ENCODE assay signal across 1 cellular context in the genomic region with DNA sequence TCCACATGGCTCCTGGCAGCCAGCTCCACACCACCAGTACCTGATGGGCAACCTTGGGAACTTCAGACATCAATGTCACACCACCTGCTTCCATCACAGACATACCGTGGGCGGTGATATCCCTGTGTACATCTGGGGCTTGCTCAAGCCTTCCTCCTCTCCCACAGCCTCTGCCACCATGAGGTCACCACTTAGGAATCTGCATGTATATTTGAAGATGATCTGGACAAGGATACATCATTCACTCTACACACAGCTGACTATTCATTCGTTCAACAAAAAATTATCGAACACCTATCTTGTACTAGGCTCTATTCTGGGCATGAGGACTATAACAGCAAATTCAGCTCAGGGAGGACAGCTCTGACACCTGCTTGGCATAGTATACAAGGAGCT.
TF ChIP-seq lines count a peak whose summit lies in the region.

No MANE protein-coding gene starts in this region.

TF ChIP-seq in K562, 482 proteins besides CTCF, POLR2A, EP300 and RAD21 (continued from another document and continues in another):
- TF ChIP-seq, protein P1, sequence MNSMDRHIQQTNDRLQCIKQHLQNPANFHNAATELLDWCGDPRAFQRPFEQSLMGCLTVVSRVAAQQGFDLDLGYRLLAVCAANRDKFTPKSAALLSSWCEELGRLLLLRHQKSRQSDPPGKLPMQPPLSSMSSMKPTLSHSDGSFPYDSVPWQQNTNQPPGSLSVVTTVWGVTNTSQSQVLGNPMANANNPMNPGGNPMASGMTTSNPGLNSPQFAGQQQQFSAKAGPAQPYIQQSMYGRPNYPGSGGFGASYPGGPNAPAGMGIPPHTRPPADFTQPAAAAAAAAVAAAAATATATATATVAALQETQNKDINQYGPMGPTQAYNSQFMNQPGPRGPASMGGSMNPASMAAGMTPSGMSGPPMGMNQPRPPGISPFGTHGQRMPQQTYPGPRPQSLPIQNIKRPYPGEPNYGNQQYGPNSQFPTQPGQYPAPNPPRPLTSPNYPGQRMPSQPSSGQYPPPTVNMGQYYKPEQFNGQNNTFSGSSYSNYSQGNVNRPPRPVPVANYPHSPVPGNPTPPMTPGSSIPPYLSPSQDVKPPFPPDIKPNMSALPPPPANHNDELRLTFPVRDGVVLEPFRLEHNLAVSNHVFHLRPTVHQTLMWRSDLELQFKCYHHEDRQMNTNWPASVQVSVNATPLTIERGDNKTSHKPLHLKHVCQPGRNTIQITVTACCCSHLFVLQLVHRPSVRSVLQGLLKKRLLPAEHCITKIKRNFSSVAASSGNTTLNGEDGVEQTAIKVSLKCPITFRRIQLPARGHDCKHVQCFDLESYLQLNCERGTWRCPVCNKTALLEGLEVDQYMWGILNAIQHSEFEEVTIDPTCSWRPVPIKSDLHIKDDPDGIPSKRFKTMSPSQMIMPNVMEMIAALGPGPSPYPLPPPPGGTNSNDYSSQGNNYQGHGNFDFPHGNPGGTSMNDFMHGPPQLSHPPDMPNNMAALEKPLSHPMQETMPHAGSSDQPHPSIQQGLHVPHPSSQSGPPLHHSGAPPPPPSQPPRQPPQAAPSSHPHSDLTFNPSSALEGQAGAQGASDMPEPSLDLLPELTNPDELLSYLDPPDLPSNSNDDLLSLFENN (IDR thresholded peaks at IDR 0.05; ENCODE audit: low read depth in 2 of 2, low read length in 2 of 2) = 0 out of 4 replicates have a peak, but pooled peaks of 1 of the 2 experiments have one; percentile 25
- TF ChIP-seq, protein P2, sequence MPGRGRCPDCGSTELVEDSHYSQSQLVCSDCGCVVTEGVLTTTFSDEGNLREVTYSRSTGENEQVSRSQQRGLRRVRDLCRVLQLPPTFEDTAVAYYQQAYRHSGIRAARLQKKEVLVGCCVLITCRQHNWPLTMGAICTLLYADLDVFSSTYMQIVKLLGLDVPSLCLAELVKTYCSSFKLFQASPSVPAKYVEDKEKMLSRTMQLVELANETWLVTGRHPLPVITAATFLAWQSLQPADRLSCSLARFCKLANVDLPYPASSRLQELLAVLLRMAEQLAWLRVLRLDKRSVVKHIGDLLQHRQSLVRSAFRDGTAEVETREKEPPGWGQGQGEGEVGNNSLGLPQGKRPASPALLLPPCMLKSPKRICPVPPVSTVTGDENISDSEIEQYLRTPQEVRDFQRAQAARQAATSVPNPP (IDR thresholded peaks at IDR 0.05; ENCODE audit: borderline replicate concordance, insufficient read depth, insufficient read length) = no peak
- TF ChIP-seq, protein P3, sequence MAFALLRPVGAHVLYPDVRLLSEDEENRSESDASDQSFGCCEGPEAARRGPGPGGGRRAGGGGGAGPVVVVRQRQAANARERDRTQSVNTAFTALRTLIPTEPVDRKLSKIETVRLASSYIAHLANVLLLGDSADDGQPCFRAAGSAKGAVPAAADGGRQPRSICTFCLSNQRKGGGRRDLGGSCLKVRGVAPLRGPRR (CRISPR knock-in tag; IDR thresholded peaks at IDR 0.05) = no peak
- TF ChIP-seq ASH1L (IDR thresholded peaks at IDR 0.05; ENCODE audit: borderline replicate concordance, low read depth, partially characterized antibody) (no peak), SMARCA4 (IDR thresholded peaks at IDR 0.05) (peak; percentile 45; the same call in 1 of the 2 replicates), C11orf30 (IDR thresholded peaks at IDR 0.05; ENCODE audit: low read depth) (no peak), PHB (CRISPR knock-in tag; IDR thresholded peaks at IDR 0.05) (no peak), ZNF764 (CRISPR knock-in tag; IDR thresholded peaks at IDR 0.05; ENCODE audit: low read depth) (no peak), CBFA2T3 (IDR thresholded peaks at IDR 0.05) (peak; percentile 82), SREBF1 (IDR thresholded peaks at IDR 0.05; ENCODE audit: borderline replicate concordance, low read depth, low read length) (no peak), FOSL1 (tag; conservative IDR thresholded peaks at IDR 0.05) (0 out of 2 replicates have a peak, but pooled peaks have one; percentile 11), MEF2D (tag; conservative IDR thresholded peaks at IDR 0.05; ENCODE audit: low read depth) (no peak), ZNF143 (CRISPR knock-in tag; IDR thresholded peaks at IDR 0.05) (no peak), POLR2AphosphoS5 (IDR thresholded peaks at IDR 0.05; ENCODE audit: control insufficient read depth, insufficient read depth, low read depth, low read length) (peak; percentile 19; the same call in 1 of the 2 replicates), FOXP1 (CRISPR knock-in tag; IDR thresholded peaks at IDR 0.05) (no peak), DMBX1 (CRISPR knock-in tag; IDR thresholded peaks at IDR 0.05; ENCODE audit: borderline replicate concordance) (no peak), TEAD2 (tag; IDR thresholded peaks at IDR 0.05) (peak; percentile 57; the same call in 1 of the 2 replicates), HDGF (IDR thresholded peaks at IDR 0.05) (no peak), POLR2H (tag; IDR thresholded peaks at IDR 0.05; ENCODE audit: low read depth) (no peak), JUND (IDR thresholded peaks at IDR 0.05; ENCODE audit: borderline replicate concordance, low read depth, low read length) (peak; percentile 90), JUND (tag; IDR thresholded peaks at IDR 0.05; ENCODE audit: borderline replicate concordance, low read depth, low read length) (peak; percentile 85; the same call in 2 of the 3 replicates), HNRNPUL1 (IDR thresholded peaks at IDR 0.05; ENCODE audit: low read length) (no peak), FOS (IDR thresholded peaks at IDR 0.05; ENCODE audit: extremely low read depth, insufficient read length) (no peak), ZNF408 (CRISPR knock-in tag; IDR thresholded peaks at IDR 0.05; ENCODE audit: low read depth) (no peak), TRIM28 (IDR thresholded peaks at IDR 0.05) (no peak), ELF2 (CRISPR knock-in tag; IDR thresholded peaks at IDR 0.05) (no peak)
- TF ChIP-seq, protein P4, sequence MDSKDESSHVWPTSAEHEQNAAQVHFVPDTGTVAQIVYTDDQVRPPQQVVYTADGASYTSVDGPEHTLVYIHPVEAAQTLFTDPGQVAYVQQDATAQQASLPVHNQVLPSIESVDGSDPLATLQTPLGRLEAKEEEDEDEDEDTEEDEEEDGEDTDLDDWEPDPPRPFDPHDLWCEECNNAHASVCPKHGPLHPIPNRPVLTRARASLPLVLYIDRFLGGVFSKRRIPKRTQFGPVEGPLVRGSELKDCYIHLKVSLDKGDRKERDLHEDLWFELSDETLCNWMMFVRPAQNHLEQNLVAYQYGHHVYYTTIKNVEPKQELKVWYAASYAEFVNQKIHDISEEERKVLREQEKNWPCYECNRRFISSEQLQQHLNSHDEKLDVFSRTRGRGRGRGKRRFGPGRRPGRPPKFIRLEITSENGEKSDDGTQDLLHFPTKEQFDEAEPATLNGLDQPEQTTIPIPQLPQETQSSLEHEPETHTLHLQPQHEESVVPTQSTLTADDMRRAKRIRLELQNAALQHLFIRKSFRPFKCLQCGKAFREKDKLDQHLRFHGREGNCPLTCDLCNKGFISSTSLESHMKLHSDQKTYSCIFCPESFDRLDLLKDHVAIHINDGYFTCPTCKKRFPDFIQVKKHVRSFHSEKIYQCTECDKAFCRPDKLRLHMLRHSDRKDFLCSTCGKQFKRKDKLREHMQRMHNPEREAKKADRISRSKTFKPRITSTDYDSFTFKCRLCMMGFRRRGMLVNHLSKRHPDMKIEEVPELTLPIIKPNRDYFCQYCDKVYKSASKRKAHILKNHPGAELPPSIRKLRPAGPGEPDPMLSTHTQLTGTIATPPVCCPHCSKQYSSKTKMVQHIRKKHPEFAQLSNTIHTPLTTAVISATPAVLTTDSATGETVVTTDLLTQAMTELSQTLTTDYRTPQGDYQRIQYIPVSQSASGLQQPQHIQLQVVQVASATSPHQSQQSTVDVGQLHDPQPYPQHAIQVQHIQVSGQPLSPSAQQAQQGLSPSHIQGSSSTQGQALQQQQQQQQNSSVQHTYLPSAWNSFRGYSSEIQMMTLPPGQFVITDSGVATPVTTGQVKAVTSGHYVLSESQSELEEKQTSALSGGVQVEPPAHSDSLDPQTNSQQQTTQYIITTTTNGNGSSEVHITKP (IDR thresholded peaks at IDR 0.05; ENCODE audit: partially characterized antibody) = no peak
- TF ChIP-seq, protein P5, sequence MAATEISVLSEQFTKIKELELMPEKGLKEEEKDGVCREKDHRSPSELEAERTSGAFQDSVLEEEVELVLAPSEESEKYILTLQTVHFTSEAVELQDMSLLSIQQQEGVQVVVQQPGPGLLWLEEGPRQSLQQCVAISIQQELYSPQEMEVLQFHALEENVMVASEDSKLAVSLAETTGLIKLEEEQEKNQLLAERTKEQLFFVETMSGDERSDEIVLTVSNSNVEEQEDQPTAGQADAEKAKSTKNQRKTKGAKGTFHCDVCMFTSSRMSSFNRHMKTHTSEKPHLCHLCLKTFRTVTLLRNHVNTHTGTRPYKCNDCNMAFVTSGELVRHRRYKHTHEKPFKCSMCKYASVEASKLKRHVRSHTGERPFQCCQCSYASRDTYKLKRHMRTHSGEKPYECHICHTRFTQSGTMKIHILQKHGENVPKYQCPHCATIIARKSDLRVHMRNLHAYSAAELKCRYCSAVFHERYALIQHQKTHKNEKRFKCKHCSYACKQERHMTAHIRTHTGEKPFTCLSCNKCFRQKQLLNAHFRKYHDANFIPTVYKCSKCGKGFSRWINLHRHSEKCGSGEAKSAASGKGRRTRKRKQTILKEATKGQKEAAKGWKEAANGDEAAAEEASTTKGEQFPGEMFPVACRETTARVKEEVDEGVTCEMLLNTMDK (IDR thresholded peaks at IDR 0.05; ENCODE audit: borderline replicate concordance, insufficient read depth, low read depth, low read length, poor library complexity, severe bottlenecking) = no peak
- TF ChIP-seq, protein P6, sequence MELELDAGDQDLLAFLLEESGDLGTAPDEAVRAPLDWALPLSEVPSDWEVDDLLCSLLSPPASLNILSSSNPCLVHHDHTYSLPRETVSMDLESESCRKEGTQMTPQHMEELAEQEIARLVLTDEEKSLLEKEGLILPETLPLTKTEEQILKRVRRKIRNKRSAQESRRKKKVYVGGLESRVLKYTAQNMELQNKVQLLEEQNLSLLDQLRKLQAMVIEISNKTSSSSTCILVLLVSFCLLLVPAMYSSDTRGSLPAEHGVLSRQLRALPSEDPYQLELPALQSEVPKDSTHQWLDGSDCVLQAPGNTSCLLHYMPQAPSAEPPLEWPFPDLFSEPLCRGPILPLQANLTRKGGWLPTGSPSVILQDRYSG (tag; conservative IDR thresholded peaks at IDR 0.05; ENCODE audit: low read depth) = no peak
- TF ChIP-seq, protein P7, sequence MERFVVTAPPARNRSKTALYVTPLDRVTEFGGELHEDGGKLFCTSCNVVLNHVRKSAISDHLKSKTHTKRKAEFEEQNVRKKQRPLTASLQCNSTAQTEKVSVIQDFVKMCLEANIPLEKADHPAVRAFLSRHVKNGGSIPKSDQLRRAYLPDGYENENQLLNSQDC (CRISPR knock-in tag; IDR thresholded peaks at IDR 0.05) = no peak
- TF ChIP-seq, protein P8, sequence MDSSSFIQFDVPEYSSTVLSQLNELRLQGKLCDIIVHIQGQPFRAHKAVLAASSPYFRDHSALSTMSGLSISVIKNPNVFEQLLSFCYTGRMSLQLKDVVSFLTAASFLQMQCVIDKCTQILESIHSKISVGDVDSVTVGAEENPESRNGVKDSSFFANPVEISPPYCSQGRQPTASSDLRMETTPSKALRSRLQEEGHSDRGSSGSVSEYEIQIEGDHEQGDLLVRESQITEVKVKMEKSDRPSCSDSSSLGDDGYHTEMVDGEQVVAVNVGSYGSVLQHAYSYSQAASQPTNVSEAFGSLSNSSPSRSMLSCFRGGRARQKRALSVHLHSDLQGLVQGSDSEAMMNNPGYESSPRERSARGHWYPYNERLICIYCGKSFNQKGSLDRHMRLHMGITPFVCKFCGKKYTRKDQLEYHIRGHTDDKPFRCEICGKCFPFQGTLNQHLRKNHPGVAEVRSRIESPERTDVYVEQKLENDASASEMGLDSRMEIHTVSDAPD (CRISPR knock-in tag; IDR thresholded peaks at IDR 0.05) = no peak
- TF ChIP-seq, protein P9, sequence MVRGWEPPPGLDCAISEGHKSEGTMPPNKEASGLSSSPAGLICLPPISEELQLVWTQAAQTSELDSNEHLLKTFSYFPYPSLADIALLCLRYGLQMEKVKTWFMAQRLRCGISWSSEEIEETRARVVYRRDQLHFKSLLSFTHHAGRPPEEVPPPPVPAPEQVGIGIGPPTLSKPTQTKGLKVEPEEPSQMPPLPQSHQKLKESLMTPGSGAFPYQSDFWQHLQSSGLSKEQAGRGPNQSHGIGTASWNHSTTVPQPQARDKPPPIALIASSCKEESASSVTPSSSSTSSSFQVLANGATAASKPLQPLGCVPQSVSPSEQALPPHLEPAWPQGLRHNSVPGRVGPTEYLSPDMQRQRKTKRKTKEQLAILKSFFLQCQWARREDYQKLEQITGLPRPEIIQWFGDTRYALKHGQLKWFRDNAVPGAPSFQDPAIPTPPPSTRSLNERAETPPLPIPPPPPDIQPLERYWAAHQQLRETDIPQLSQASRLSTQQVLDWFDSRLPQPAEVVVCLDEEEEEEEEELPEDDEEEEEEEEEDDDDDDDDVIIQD (CRISPR knock-in tag; IDR thresholded peaks at IDR 0.05) = no peak
- TF ChIP-seq, protein P10, sequence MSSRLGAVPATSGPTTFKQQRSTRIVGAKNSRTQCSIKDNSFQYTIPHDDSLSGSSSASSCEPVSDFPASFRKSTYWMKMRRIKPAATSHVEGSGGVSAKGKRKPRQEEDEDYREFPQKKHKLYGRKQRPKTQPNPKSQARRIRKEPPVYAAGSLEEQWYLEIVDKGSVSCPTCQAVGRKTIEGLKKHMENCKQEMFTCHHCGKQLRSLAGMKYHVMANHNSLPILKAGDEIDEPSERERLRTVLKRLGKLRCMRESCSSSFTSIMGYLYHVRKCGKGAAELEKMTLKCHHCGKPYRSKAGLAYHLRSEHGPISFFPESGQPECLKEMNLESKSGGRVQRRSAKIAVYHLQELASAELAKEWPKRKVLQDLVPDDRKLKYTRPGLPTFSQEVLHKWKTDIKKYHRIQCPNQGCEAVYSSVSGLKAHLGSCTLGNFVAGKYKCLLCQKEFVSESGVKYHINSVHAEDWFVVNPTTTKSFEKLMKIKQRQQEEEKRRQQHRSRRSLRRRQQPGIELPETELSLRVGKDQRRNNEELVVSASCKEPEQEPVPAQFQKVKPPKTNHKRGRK (tag; IDR thresholded peaks at IDR 0.05) = no peak
